ENCODE assay signal across 7 cellular contexts in the genomic region with DNA sequence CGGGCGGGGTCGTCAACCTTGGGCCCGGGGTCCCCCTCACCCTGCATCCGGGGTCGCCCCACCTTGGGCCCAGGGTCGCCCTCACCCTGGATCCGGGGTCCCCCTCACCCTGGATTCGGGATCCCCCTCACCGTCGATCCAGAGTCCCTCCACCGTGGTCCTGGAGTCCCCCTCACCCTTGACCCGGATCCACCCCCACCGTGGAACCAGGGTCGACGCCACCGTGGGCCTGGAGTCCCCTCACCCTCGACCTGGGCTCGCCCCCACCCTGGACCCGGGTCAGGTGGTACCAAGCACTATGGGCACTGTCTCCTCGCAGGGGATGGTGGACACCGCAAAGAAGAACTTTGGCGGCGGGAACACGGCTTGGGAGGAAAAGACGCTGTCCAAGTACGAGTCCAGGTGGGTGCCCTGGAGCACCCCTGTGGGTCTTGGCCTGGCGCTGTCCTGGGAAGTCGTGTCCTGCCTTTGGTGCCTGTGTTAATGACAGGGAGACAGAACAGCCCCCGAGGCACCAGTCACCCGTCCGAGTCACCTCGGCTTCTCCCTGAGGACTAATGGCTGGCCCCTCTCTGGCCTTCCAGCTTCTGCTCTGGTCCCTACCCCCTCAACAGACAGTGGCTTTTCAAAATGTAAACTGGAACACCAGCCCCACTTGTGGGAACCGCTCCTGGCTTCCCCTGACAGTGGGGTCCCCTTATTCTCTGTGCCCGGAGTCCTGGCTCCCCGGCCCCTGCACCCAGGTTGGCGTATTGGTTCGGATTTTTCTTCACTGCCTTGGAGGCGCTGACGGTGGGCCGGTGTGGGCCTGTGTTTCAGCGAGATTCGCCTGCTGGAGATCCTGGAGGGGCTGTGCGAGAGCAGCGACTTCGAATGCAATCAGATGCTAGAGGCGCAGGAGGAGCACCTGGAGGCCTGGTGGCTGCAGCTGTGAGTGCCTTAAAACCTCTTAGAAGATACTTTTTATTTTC. TPM values are rescaled to one million over a fixed set of nuclear protein-coding genes. Genes with fewer than 3 reads are reported as not detected.
DNase-seq lines count a peak whose midpoint lies in the region; ATAC-seq and TF ChIP-seq lines count a peak whose summit lies in the region.

No MANE protein-coding gene starts in this region.

- H3K36me3 Mint-ChIP-seq in HFFc6 (ENCODE audit: low read depth) = no peaks in the 10 kb centered on the region
- H3K36me3 Mint-ChIP-seq in activated CD4-positive, alpha-beta memory T cell treated with anti-CD3 and anti-CD28 coated beads for 36 hours = no peaks in the 10 kb centered on the region

- POLR2A ChIA-PET in activated CD4-positive, alpha-beta memory T cell treated with anti-CD3 and anti-CD28 coated beads for 36 hours (lab: Charles Lee) = interaction anchor here (1.0 kb wide), 1 partner anchor 152 kb away, joined by 4 read pairs; no protein-coding TSS in a partner anchor

- no peaks in the 10 kb centered on the region for H3K9me3 ChIP-seq in iPS-15b (ENCODE audit: control insufficient read depth, insufficient read depth, low read length)

- peak; percentile 3 for ATAC-seq in stimulated activated naive CD8-positive, alpha-beta T cell treated with anti-CD3 and anti-CD28 coated beads, Interleukin-15, amount 100 ng/mL, for 72 hours

- H3K4me1 ChIP-seq in iPS-15b (ENCODE audit: control insufficient read depth, insufficient read depth, low read length) = no peaks in the 10 kb centered on the region

- no peak for TF ChIP-seq CTCF in HFFc6 (IDR thresholded peaks at IDR 0.05)

- H3K4me3 ChIP-seq in iPS-15b (ENCODE audit: low read depth, low read length) = peak overlapping the region; percentile 56

- H3K27me3 ChIP-seq in iPS-15b (ENCODE audit: control insufficient read depth, insufficient read depth, low read length) = no peaks in the 10 kb centered on the region

- DNase-seq in HFFc6 (no peak), HT-29 (ENCODE audit: low spot score) (no peak), anterior cingulate cortex (lab: John Stamatoyannopoulos, UW) (no peak)
- DNase-seq in activated CD4-positive, alpha-beta memory T cell treated with anti-CD3 and anti-CD28 coated beads for 36 hours = no peak
- no peak for DNase-seq in stimulated activated naive CD8-positive, alpha-beta T cell treated with anti-CD3 and anti-CD28 coated beads, Interleukin-15, amount 100 ng/mL, for 72 hours
- no peak for DNase-seq in activated CD4-positive, alpha-beta T cell treated with anti-CD3 and anti-CD28 coated beads, Interleukin-2, amount 50 U/mL, for 48 hours

- no peaks in the 10 kb centered on the region for H3K9me3 Mint-ChIP-seq in HFFc6
- H3K9me3 Mint-ChIP-seq in activated CD4-positive, alpha-beta memory T cell treated with anti-CD3 and anti-CD28 coated beads for 36 hours = no peaks in the 10 kb centered on the region
- no peaks in the 10 kb centered on the region for H3K9me3 Mint-ChIP-seq in stimulated activated naive CD8-positive, alpha-beta T cell treated with anti-CD3 and anti-CD28 coated beads, Interleukin-15, amount 100 ng/mL, for 72 hours

- H3K27me3 Mint-ChIP-seq in HFFc6 (ENCODE audit: insufficient read depth) = peaks cover 2% of the 10 kb centered on the region; the same call in 1 of the 2 replicates
- no peaks in the 10 kb centered on the region for H3K27me3 Mint-ChIP-seq in activated CD4-positive, alpha-beta memory T cell treated with anti-CD3 and anti-CD28 coated beads for 36 hours
- no peaks in the 10 kb centered on the region for H3K27me3 Mint-ChIP-seq in stimulated activated naive CD8-positive, alpha-beta T cell treated with anti-CD3 and anti-CD28 coated beads, Interleukin-15, amount 100 ng/mL, for 72 hours

- intact Hi-C loops in activated CD4-positive, alpha-beta memory T cell treated with anti-CD3 and anti-CD28 coated beads for 36 hours (cut with micrococcal nuclease) = loop anchor here (2.0 to 5.0 kb wide), 2 partner anchors 82 to 152 kb away; no protein-coding TSS in a partner anchor

- no peak overlapping the region for H3K27ac Mint-ChIP-seq in HFFc6
- no peak overlapping the region for H3K27ac Mint-ChIP-seq in activated CD4-positive, alpha-beta memory T cell treated with anti-CD3 and anti-CD28 coated beads for 36 hours
- peak overlapping the region in 1 of 2 donors; percentile 52 for H3K27ac Mint-ChIP-seq in stimulated activated naive CD8-positive, alpha-beta T cell treated with anti-CD3 and anti-CD28 coated beads, Interleukin-15, amount 100 ng/mL, for 72 hours

- CTCF ChIA-PET in activated CD4-positive, alpha-beta memory T cell treated with anti-CD3 and anti-CD28 coated beads for 36 hours (lab: Charles Lee) = interaction anchor here (0.7 kb wide), 1 partner anchor 111 kb away, joined by 3 read pairs; no protein-coding TSS in a partner anchor

- peaks cover 8% of the 10 kb centered on the region for H3K36me3 ChIP-seq in iPS-15b (ENCODE audit: control insufficient read depth, insufficient read depth, low read length)

- H3K4me3 Mint-ChIP-seq in HFFc6 = peak overlapping the region; percentile 81
- peak overlapping the region; percentile 65 for H3K4me3 Mint-ChIP-seq in activated CD4-positive, alpha-beta memory T cell treated with anti-CD3 and anti-CD28 coated beads for 36 hours
- peak overlapping the region; percentile 72 to 79 for H3K4me3 Mint-ChIP-seq in stimulated activated naive CD8-positive, alpha-beta T cell treated with anti-CD3 and anti-CD28 coated beads, Interleukin-15, amount 100 ng/mL, for 72 hours

- peak overlapping the region; percentile 65 for H3K9ac ChIP-seq in iPS-15b (ENCODE audit: low read depth, low read length)

- peaks cover 10% of the 10 kb centered on the region; the same call in 1 of the 2 replicates for H3K4me1 Mint-ChIP-seq in HFFc6 (ENCODE audit: low read depth)
- H3K4me1 Mint-ChIP-seq in activated CD4-positive, alpha-beta memory T cell treated with anti-CD3 and anti-CD28 coated beads for 36 hours (ENCODE audit: low read depth) = peaks cover 28% of the 10 kb centered on the region
- peaks cover 52% of the 10 kb centered on the region for H3K4me1 Mint-ChIP-seq in stimulated activated naive CD8-positive, alpha-beta T cell treated with anti-CD3 and anti-CD28 coated beads, Interleukin-15, amount 100 ng/mL, for 72 hours

RNA-seq across cellular contexts. Expression of a gene that starts 0.8 kb away (rescaled TPM):
- total RNA-seq in HFFc6 (2021; fragmentation: NEBNext Ultra II Directional; extraction: Animal tissue kit (Norgen Biotek cat#: 25700)) = 10 to 100 TPM; 67.9 to 86.8 (median 78.5) TPM
- total RNA-seq in activated CD4-positive, alpha-beta memory T cell treated with anti-CD3 and anti-CD28 coated beads for 36 hours = 10 to 100 TPM; 29.8 to 30.7 TPM
- 70.4 and 75.0 TPM in 2 replicates for total RNA-seq in HT-29 (2014; rRNA removed; shearing (Covaris generic))

RNA-seq across cellular contexts. Expression of a gene that starts 1.0 kb away (rescaled TPM):
- 10 to 100 TPM; 17.2 to 25.1 (median 20.2) TPM for total RNA-seq in HFFc6 (2021; fragmentation: NEBNext Ultra II Directional; extraction: Animal tissue kit (Norgen Biotek cat#: 25700))
- total RNA-seq in activated CD4-positive, alpha-beta memory T cell treated with anti-CD3 and anti-CD28 coated beads for 36 hours = 10 to 100 TPM; 12.4 to 13.8 TPM
- total RNA-seq in HT-29 (2014; rRNA removed; shearing (Covaris generic)) = 17.9 and 27.1 TPM in 2 replicates

RNA-seq across cellular contexts. Expression of a gene that starts 41.4 kb away (rescaled TPM):
- total RNA-seq in HFFc6 (2021; fragmentation: NEBNext Ultra II Directional; extraction: Animal tissue kit (Norgen Biotek cat#: 25700)) = 10 to 100 TPM; 14.8 to 18.8 (median 17.4) TPM
- total RNA-seq in activated CD4-positive, alpha-beta memory T cell treated with anti-CD3 and anti-CD28 coated beads for 36 hours = 100 to 1,000 TPM; 222 to 231 TPM
- total RNA-seq in HT-29 (2014; rRNA removed; shearing (Covaris generic)) = 161 and 183 TPM in 2 replicates
